ENCODE assay signal across 22 cellular contexts in the genomic region with DNA sequence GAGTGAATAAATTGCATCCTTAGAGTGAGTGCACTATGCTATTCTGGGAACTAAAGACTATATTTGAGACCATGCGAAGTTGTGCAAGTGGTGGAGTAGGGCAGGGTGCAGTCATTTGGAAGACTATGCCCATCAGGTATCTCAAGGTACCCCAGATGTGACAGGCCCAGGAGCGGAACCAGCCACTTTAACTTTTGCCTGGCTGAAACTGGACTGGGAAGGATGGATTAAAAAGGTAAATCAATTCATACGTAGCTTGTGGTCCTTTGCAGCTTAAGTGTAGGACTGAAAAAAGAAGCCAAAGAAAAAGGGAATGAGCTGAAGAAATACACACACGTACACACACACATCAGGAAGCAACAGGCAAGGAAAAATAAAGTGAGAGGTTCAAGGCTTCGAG. TPM values are rescaled to one million over a fixed set of nuclear protein-coding genes. Genes with fewer than 3 reads are reported as not detected.
DNase-seq lines count a peak whose midpoint lies in the region; ATAC-seq and TF ChIP-seq lines count a peak whose summit lies in the region.
"Had no signal": no experiment of that assay in that cellular context is flagged by ENCODE, and none has a peak within 500 bp of the region (broad histone marks: within the 10 kb centered on the region; RNA-seq: fewer than 3 reads in every experiment).

No MANE protein-coding gene starts in this region.

- H3K4me1 ChIP-seq in breast epithelium (no peaks in the 10 kb centered on the region), upper lobe of right lung (no peaks in the 10 kb centered on the region)
- H3K4me1 ChIP-seq: psoas muscle had no signal

- H3K27me3 Mint-ChIP-seq in MCF 10A (ENCODE audit: insufficient read depth, unreplicated experiment), result no peaks in the 10 kb centered on the region
- H3K27me3 Mint-ChIP-seq: activated naive CD8-positive, alpha-beta T cell treated with anti-CD3 and anti-CD28 coated beads for 36 hours had no signal

- H3K36me3 ChIP-seq in breast epithelium (no peaks in the 10 kb centered on the region), upper lobe of right lung (no peaks in the 10 kb centered on the region)

- peak overlapping the region; percentile 93 for H3K4me3 Mint-ChIP-seq in MCF 10A (ENCODE audit: unreplicated experiment)
- H3K4me3 Mint-ChIP-seq: activated CD4-positive, alpha-beta T cell treated with anti-CD3 and anti-CD28 coated beads for 36 hours; activated naive CD8-positive, alpha-beta T cell treated with anti-CD3 and anti-CD28 coated beads for 36 hours; neural crest cell had no signal

- intact Hi-C loops in MCF 10A (cut with micrococcal nuclease) (no loop called here), breast epithelium (cut with DNase I; ENCODE audit: low total_unique reads) (no loop called here), upper lobe of right lung (cut with DNase I) (no loop called here)

- POLR2A ChIA-PET in MCF 10A (lab: Yijun Ruan, JAX), result interaction anchor here (0.7 to 3.7 kb wide), 13 partner anchors 12 to 196 kb away, joined by 3 to 51 read pairs (median 5); no protein-coding TSS in a partner anchor

- peaks cover 54% of the 10 kb centered on the region for H3K36me3 Mint-ChIP-seq in MCF 10A (ENCODE audit: insufficient read depth, unreplicated experiment)
- H3K36me3 Mint-ChIP-seq: activated naive CD8-positive, alpha-beta T cell treated with anti-CD3 and anti-CD28 coated beads for 36 hours had no signal

- no peaks in the 10 kb centered on the region for H3K9me3 Mint-ChIP-seq in MCF 10A (ENCODE audit: unreplicated experiment)

- H3K27ac ChIP-seq in breast epithelium, result no peak overlapping the region
- no peak overlapping the region for H3K27ac ChIP-seq in upper lobe of right lung
- H3K27ac ChIP-seq: psoas muscle had no signal

- no peak for DNase-seq in MCF 10A (ENCODE audit: unreplicated experiment)
- no peak for DNase-seq in breast epithelium (ENCODE audit: low spot score in 2 of 2)
- no peak for DNase-seq in NB4 (ENCODE audit: low read depth)
- no peak for DNase-seq in left lobe of liver (ENCODE audit: low spot score)
- no peak for DNase-seq in upper lobe of right lung
- DNase-seq in NK-92 treated with Interleukin-12 subunit alpha and Interleukin-12 subunit beta, amount 100 ng/mL, for 24 hours (lab: John Stamatoyannopoulos, UW), result no peak
- DNase-seq in NOMO-1 treated with dmso at 0.1 percent for 144 hours (lab: John Stamatoyannopoulos, UW; ENCODE audit: unreplicated experiment), result no peak
- DNase-seq in NCI-H82 treated with DMSO at 0.1 percent for 48 hours (lab: John Stamatoyannopoulos, UW; ENCODE audit: unreplicated experiment), result no peak
- DNase-seq: activated CD4-positive, alpha-beta T cell treated with anti-CD3 and anti-CD28 coated beads for 36 hours; activated naive CD8-positive, alpha-beta T cell treated with anti-CD3 and anti-CD28 coated beads for 36 hours; GOT3; KG1; left cardiac atrium; midbrain; NCI-H1092; NCI-H2081; NCI-H446 treated with DMSO at 0.1 percent for 48 hours; psoas muscle; small intestine; stimulated activated CD4-positive, alpha-beta T cell treated with anti-CD3 and anti-CD28 coated beads, Interleukin-4, amount 100 ng/mL, for 1 hour had no signal

- peak overlapping the region; percentile 97 for H3K27ac Mint-ChIP-seq in MCF 10A (ENCODE audit: low read depth, unreplicated experiment)
- H3K27ac Mint-ChIP-seq: activated CD4-positive, alpha-beta T cell treated with anti-CD3 and anti-CD28 coated beads for 36 hours; activated naive CD8-positive, alpha-beta T cell treated with anti-CD3 and anti-CD28 coated beads for 36 hours had no signal

- CTCF ChIA-PET in MCF 10A (lab: Yijun Ruan, JAX), result interaction anchor here (0.7 to 2.5 kb wide), 13 partner anchors 13 to 201 kb away, joined by 3 to 12 read pairs (median 3); no protein-coding TSS in a partner anchor

- ATAC-seq in left lobe of liver (peak; percentile 33), upper lobe of right lung (no peak)
- ATAC-seq: activated CD4-positive, alpha-beta T cell treated with anti-CD3 and anti-CD28 coated beads for 36 hours; left cardiac atrium; psoas muscle had no signal

- no TSS peak for BruUV-seq in MCF 10A (replicated peaks; lab: Mats Ljungman, UMichigan)

- H3K27me3 ChIP-seq in breast epithelium, result no peaks in the 10 kb centered on the region
- H3K27me3 ChIP-seq in upper lobe of right lung, result no peaks in the 10 kb centered on the region
- H3K27me3 ChIP-seq: BLaER1 treated with 17β-estradiol and CSF1 and Interleukin-3, amounts not matched to agents 10 nM and 100 nM had no signal

- TF ChIP-seq CTCF in MCF 10A (IDR thresholded peaks at IDR 0.05; ENCODE audit: unreplicated experiment) (no peak), breast epithelium (IDR thresholded peaks at IDR 0.05) (no peak), NB4 (IDR thresholded peaks at IDR 0.05; ENCODE audit: low read depth, low read length) (no peak), upper lobe of right lung (IDR thresholded peaks at IDR 0.05) (no peak)

- TF ChIP-seq POLR2A in breast epithelium (IDR thresholded peaks at IDR 0.05), result no peak
- no peak for TF ChIP-seq POLR2A in NB4 (IDR thresholded peaks at IDR 0.05; ENCODE audit: extremely low read depth, insufficient read length)

- H3K4me3 ChIP-seq in breast epithelium (no peak overlapping the region), NB4 (ENCODE audit: low read depth, low read length) (peak overlapping the region; percentile 45), upper lobe of right lung (peak overlapping the region; percentile 33)

- H3K9me3 ChIP-seq in breast epithelium (no peaks in the 10 kb centered on the region), upper lobe of right lung (no peaks in the 10 kb centered on the region)
- H3K9me3 ChIP-seq: psoas muscle had no signal

- peaks cover 42% of the 10 kb centered on the region for H3K4me1 Mint-ChIP-seq in MCF 10A (ENCODE audit: insufficient read depth, unreplicated experiment)
- H3K4me1 Mint-ChIP-seq: activated CD4-positive, alpha-beta T cell treated with anti-CD3 and anti-CD28 coated beads for 36 hours; activated naive CD8-positive, alpha-beta T cell treated with anti-CD3 and anti-CD28 coated beads for 36 hours; neural crest cell had no signal

RNA-seq across cellular contexts. Expression of gene KYNU, which starts 1.7 kb away (rescaled TPM):
- total RNA-seq in MCF 10A (2022) (143 and 160 TPM in 2 replicates), breast epithelium (10 to 100 TPM in 2 of 3 donors, 1 to 10 TPM in 1; 6.9 to 13.1 (median 11.7) TPM), left lobe of liver (38.6 TPM), upper lobe of right lung (34.5 TPM)
- total RNA-seq: activated CD4-positive, alpha-beta T cell treated with anti-CD3 and anti-CD28 coated beads for 36 hours had no signal

Comparison
In these comparisons a context has a peak if more than half of its experiments do, and no peak if none do; other contexts are left out.
1. H3K4me3 ChIP-seq: peak in NB4 (single experiment) and upper lobe of right lung (single experiment); none in breast epithelium (0 of 3).